ENCODE assay signal across 1 cellular context in genomic region chr1:67339623-67340343, GRCh38.
TF ChIP-seq lines count a peak whose summit lies in the region.

No MANE protein-coding gene starts in this region.

TF ChIP-seq in HepG2, 621 proteins besides CTCF, POLR2A, EP300 and RAD21 (continued from another document):
- TF ChIP-seq AHDC1 (CRISPR knock-in tag; IDR thresholded peaks at IDR 0.05; ENCODE audit: borderline replicate concordance) (no peak), NR2F6 (IDR thresholded peaks at IDR 0.05) (no peak), NR2F6 (CRISPR knock-in tag; IDR thresholded peaks at IDR 0.05) (no peak), FOSL2 (CRISPR knock-in tag; IDR thresholded peaks at IDR 0.05) (no peak), ZSCAN9 (CRISPR knock-in tag; IDR thresholded peaks at IDR 0.05; ENCODE audit: borderline replicate concordance) (no peak)
TF ChIP-seq in HepG2: peak in this region for 0.
